1 cellular context compared by ENCODE assay signal in the genomic region with DNA sequence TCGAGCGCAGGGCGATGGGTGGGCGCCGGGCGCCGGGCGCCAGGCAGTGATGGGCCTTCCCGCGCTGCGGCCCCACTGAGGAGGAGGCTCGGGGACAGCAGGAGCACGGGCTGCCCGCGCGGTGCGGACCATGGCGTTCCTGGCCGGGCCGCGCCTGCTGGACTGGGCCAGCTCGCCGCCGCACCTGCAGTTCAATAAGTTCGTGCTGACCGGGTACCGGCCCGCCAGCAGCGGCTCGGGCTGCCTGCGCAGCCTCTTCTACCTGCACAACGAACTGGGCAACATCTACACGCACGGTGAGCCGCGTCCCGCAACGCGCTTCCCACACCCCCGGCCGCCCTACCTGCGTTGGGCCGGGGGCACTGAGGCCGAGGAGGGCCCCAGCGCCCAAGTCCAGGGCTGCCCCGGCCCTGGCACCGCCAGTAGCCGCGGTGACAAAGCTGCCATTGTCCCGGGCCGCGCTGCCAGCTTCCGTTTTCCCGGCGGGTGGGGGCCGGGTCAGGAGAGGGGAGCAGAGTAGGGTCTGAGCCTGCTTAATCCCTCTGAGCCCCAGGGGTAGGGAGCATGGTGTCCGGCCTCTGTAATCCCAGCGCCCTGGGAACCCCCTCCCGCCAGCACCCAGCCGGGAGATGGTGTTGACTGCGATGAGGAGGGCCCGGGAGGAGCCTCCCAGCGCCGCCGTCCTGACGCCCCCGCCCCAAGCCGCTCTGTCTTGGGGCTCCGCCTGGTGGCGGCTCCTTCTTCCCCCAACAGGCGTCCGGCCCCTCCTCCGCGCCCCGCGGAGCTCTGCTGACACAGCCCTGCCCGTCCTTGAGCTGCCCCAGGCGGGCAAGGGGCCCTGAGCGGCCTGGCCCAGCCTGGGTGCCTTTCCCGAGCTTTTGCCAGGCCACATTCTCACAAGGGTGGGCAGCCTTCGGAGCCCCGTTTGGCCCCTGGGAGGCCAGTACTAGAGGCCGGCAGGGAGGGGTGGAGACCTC.
TF ChIP-seq lines count a peak whose summit lies in the region.

No MANE protein-coding gene starts in this region.

TF ChIP-seq in K562, 482 proteins besides CTCF, POLR2A, EP300 and RAD21 (continued from another document and continues in another):
- TF ChIP-seq, protein P1, sequence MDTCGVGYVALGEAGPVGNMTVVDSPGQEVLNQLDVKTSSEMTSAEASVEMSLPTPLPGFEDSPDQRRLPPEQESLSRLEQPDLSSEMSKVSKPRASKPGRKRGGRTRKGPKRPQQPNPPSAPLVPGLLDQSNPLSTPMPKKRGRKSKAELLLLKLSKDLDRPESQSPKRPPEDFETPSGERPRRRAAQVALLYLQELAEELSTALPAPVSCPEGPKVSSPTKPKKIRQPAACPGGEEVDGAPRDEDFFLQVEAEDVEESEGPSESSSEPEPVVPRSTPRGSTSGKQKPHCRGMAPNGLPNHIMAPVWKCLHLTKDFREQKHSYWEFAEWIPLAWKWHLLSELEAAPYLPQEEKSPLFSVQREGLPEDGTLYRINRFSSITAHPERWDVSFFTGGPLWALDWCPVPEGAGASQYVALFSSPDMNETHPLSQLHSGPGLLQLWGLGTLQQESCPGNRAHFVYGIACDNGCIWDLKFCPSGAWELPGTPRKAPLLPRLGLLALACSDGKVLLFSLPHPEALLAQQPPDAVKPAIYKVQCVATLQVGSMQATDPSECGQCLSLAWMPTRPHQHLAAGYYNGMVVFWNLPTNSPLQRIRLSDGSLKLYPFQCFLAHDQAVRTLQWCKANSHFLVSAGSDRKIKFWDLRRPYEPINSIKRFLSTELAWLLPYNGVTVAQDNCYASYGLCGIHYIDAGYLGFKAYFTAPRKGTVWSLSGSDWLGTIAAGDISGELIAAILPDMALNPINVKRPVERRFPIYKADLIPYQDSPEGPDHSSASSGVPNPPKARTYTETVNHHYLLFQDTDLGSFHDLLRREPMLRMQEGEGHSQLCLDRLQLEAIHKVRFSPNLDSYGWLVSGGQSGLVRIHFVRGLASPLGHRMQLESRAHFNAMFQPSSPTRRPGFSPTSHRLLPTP (IDR thresholded peaks at IDR 0.05; ENCODE audit: borderline replicate concordance, extremely low read depth, insufficient read length) = no peak
- TF ChIP-seq, protein P2, sequence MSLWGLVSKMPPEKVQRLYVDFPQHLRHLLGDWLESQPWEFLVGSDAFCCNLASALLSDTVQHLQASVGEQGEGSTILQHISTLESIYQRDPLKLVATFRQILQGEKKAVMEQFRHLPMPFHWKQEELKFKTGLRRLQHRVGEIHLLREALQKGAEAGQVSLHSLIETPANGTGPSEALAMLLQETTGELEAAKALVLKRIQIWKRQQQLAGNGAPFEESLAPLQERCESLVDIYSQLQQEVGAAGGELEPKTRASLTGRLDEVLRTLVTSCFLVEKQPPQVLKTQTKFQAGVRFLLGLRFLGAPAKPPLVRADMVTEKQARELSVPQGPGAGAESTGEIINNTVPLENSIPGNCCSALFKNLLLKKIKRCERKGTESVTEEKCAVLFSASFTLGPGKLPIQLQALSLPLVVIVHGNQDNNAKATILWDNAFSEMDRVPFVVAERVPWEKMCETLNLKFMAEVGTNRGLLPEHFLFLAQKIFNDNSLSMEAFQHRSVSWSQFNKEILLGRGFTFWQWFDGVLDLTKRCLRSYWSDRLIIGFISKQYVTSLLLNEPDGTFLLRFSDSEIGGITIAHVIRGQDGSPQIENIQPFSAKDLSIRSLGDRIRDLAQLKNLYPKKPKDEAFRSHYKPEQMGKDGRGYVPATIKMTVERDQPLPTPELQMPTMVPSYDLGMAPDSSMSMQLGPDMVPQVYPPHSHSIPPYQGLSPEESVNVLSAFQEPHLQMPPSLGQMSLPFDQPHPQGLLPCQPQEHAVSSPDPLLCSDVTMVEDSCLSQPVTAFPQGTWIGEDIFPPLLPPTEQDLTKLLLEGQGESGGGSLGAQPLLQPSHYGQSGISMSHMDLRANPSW (CRISPR knock-in tag; IDR thresholded peaks at IDR 0.05) = no peak
- TF ChIP-seq ZNF175 (CRISPR knock-in tag; IDR thresholded peaks at IDR 0.05; ENCODE audit: low read depth) = no peak
- peak; percentile 84; the same call in 1 of the 2 replicates for TF ChIP-seq POLR2AphosphoS2 (IDR thresholded peaks at IDR 0.05; ENCODE audit: low read length)
- no peak for TF ChIP-seq NCOA6 (IDR thresholded peaks at IDR 0.05)
- TF ChIP-seq ZNF12 (CRISPR knock-in tag; IDR thresholded peaks at IDR 0.05) = no peak; the same call in 1 of the 2 replicates
- TF ChIP-seq PYGO2 (tag; IDR thresholded peaks at IDR 0.05) = no peak
- TF ChIP-seq CBFA2T2 (conservative IDR thresholded peaks at IDR 0.05) = no peak
- no peak for TF ChIP-seq HLTF (IDR thresholded peaks at IDR 0.05)
- TF ChIP-seq, protein P3, sequence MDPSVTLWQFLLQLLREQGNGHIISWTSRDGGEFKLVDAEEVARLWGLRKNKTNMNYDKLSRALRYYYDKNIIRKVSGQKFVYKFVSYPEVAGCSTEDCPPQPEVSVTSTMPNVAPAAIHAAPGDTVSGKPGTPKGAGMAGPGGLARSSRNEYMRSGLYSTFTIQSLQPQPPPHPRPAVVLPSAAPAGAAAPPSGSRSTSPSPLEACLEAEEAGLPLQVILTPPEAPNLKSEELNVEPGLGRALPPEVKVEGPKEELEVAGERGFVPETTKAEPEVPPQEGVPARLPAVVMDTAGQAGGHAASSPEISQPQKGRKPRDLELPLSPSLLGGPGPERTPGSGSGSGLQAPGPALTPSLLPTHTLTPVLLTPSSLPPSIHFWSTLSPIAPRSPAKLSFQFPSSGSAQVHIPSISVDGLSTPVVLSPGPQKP (CRISPR knock-in tag; IDR thresholded peaks at IDR 0.05) = no peak
- TF ChIP-seq ZBED1 (IDR thresholded peaks at IDR 0.05) = no peak; the same call in 1 of the 2 replicates
- TF ChIP-seq, protein P4, sequence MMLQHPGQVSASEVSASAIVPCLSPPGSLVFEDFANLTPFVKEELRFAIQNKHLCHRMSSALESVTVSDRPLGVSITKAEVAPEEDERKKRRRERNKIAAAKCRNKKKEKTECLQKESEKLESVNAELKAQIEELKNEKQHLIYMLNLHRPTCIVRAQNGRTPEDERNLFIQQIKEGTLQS (IDR thresholded peaks at IDR 0.05) = no peak
- TF ChIP-seq, protein P4 (CRISPR knock-in tag; conservative IDR thresholded peaks at IDR 0.05) = no peak
- TF ChIP-seq HDAC8 (tag; IDR thresholded peaks at IDR 0.05) = no peak
- no peak for TF ChIP-seq STAG1 (CRISPR knock-in tag; IDR thresholded peaks at IDR 0.05; ENCODE audit: borderline replicate concordance)
- no peak for TF ChIP-seq ZNF77 (CRISPR knock-in tag; IDR thresholded peaks at IDR 0.05)
- TF ChIP-seq FOXA1 (IDR thresholded peaks at IDR 0.05; ENCODE audit: borderline replicate concordance) = no peak
- TF ChIP-seq, protein P5, sequence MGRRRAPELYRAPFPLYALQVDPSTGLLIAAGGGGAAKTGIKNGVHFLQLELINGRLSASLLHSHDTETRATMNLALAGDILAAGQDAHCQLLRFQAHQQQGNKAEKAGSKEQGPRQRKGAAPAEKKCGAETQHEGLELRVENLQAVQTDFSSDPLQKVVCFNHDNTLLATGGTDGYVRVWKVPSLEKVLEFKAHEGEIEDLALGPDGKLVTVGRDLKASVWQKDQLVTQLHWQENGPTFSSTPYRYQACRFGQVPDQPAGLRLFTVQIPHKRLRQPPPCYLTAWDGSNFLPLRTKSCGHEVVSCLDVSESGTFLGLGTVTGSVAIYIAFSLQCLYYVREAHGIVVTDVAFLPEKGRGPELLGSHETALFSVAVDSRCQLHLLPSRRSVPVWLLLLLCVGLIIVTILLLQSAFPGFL (CRISPR knock-in tag; IDR thresholded peaks at IDR 0.05) = no peak
- TF ChIP-seq MAZ (CRISPR knock-in tag; conservative IDR thresholded peaks at IDR 0.05 in 1 of 2, IDR thresholded peaks at IDR 0.05 in 1 of 2) = peak; percentile 90 to 97
- TF ChIP-seq TAF9B (IDR thresholded peaks at IDR 0.05; ENCODE audit: partially characterized antibody) = no peak
- TF ChIP-seq, protein P6, sequence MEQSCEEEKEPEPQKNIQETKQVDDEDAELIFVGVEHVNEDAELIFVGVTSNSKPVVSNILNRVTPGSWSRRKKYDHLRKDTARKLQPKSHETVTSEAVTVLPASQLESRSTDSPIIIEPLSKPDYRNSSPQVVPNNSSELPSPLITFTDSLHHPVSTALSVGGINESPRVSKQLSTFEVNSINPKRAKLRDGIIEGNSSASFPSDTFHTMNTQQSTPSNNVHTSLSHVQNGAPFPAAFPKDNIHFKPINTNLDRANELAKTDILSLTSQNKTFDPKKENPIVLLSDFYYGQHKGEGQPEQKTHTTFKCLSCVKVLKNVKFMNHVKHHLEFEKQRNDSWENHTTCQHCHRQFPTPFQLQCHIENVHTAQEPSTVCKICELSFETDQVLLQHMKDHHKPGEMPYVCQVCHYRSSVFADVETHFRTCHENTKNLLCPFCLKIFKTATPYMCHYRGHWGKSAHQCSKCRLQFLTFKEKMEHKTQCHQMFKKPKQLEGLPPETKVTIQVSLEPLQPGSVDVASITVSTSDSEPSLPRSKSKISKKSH (CRISPR knock-in tag; IDR thresholded peaks at IDR 0.05) = no peak
- TF ChIP-seq, protein P7, sequence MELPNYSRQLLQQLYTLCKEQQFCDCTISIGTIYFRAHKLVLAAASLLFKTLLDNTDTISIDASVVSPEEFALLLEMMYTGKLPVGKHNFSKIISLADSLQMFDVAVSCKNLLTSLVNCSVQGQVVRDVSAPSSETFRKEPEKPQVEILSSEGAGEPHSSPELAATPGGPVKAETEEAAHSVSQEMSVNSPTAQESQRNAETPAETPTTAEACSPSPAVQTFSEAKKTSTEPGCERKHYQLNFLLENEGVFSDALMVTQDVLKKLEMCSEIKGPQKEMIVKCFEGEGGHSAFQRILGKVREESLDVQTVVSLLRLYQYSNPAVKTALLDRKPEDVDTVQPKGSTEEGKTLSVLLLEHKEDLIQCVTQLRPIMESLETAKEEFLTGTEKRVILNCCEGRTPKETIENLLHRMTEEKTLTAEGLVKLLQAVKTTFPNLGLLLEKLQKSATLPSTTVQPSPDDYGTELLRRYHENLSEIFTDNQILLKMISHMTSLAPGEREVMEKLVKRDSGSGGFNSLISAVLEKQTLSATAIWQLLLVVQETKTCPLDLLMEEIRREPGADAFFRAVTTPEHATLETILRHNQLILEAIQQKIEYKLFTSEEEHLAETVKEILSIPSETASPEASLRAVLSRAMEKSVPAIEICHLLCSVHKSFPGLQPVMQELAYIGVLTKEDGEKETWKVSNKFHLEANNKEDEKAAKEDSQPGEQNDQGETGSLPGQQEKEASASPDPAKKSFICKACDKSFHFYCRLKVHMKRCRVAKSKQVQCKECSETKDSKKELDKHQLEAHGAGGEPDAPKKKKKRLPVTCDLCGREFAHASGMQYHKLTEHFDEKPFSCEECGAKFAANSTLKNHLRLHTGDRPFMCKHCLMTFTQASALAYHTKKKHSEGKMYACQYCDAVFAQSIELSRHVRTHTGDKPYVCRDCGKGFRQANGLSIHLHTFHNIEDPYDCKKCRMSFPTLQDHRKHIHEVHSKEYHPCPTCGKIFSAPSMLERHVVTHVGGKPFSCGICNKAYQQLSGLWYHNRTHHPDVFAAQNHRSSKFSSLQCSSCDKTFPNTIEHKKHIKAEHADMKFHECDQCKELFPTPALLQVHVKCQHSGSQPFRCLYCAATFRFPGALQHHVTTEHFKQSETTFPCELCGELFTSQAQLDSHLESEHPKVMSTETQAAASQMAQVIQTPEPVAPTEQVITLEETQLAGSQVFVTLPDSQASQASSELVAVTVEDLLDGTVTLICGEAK (IDR thresholded peaks at IDR 0.05) = no peak
- TF ChIP-seq, protein P7 (CRISPR knock-in tag; IDR thresholded peaks at IDR 0.05) = no peak
- no peak for TF ChIP-seq ZBTB8A (IDR thresholded peaks at IDR 0.05; ENCODE audit: partially characterized antibody)
- no peak for TF ChIP-seq RHOXF2B (CRISPR knock-in tag; conservative IDR thresholded peaks at IDR 0.05)
- no peak for TF ChIP-seq PML (IDR thresholded peaks at IDR 0.05; ENCODE audit: low read length)
- no peak; the same call in 1 of the 2 replicates for TF ChIP-seq HCFC1 (IDR thresholded peaks at IDR 0.05; ENCODE audit: low read depth, low read length)
- peak; percentile 9 for TF ChIP-seq HNRNPLL (IDR thresholded peaks at IDR 0.05; ENCODE audit: low read depth, low read length, poor library complexity, severe bottlenecking)
- TF ChIP-seq MCM7 (IDR thresholded peaks at IDR 0.05) = no peak
- TF ChIP-seq SRSF9 (IDR thresholded peaks at IDR 0.05; ENCODE audit: borderline replicate concordance, low read depth, low read length) = no peak
- TF ChIP-seq, protein P8, sequence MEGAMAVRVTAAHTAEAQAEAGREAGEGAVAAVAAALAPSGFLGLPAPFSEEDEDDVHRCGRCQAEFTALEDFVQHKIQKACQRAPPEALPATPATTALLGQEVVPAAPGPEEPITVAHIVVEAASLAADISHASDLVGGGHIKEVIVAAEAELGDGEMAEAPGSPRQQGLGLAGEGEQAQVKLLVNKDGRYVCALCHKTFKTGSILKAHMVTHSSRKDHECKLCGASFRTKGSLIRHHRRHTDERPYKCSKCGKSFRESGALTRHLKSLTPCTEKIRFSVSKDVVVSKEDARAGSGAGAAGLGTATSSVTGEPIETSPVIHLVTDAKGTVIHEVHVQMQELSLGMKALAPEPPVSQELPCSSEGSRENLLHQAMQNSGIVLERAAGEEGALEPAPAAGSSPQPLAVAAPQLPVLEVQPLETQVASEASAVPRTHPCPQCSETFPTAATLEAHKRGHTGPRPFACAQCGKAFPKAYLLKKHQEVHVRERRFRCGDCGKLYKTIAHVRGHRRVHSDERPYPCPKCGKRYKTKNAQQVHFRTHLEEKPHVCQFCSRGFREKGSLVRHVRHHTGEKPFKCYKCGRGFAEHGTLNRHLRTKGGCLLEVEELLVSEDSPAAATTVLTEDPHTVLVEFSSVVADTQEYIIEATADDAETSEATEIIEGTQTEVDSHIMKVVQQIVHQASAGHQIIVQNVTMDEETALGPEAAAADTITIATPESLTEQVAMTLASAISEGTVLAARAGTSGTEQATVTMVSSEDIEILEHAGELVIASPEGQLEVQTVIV (CRISPR knock-in tag; IDR thresholded peaks at IDR 0.05; ENCODE audit: borderline replicate concordance) = no peak
